Comparison of ENCODE assay signal across 1 cellular context in genomic region chr15:55196458-55197361, GRCh38.
TF ChIP-seq lines count a peak whose summit lies in the region.

Gene RSL24D1 (minus strand): TSS chr15:55196941. CDS start chr15:55196890, 51 bp downstream.

TF ChIP-seq in HepG2, 621 proteins besides CTCF, POLR2A, EP300 and RAD21 (continued from another document and continues in another):
- TF ChIP-seq ZNF280D (CRISPR knock-in tag; IDR thresholded peaks at IDR 0.05) (peak; percentile 69; the same call in 1 of the 2 replicates), SMARCE1 (IDR thresholded peaks at IDR 0.05; ENCODE audit: borderline replicate concordance) (no peak), HOMEZ (CRISPR knock-in tag; IDR thresholded peaks at IDR 0.05; ENCODE audit: low read depth) (peak; percentile 87), STAG1 (CRISPR knock-in tag; IDR thresholded peaks at IDR 0.05) (peak; percentile 13; the same call in 1 of the 2 replicates), ZNF224 (CRISPR knock-in tag; IDR thresholded peaks at IDR 0.05) (peak; percentile 88; the same call in 1 of the 2 replicates), FOXC1 (CRISPR knock-in tag; IDR thresholded peaks at IDR 0.05; ENCODE audit: borderline replicate concordance) (peak; percentile 58), RXRB (CRISPR knock-in tag; IDR thresholded peaks at IDR 0.05; ENCODE audit: borderline replicate concordance) (peak; percentile 30; the same call in 1 of the 2 replicates), E2F1 (CRISPR knock-in tag; IDR thresholded peaks at IDR 0.05) (0 out of 2 replicates have a peak, but pooled peaks have one; percentile 31), SAFB2 (CRISPR knock-in tag; IDR thresholded peaks at IDR 0.05; ENCODE audit: borderline replicate concordance, low read depth) (no peak; the same call in 1 of the 2 replicates), ERF (CRISPR knock-in tag; IDR thresholded peaks at IDR 0.05) (peak; percentile 90), YEATS4 (CRISPR knock-in tag; IDR thresholded peaks at IDR 0.05; ENCODE audit: borderline replicate concordance) (peak; percentile 89; the same call in 1 of the 2 replicates), AFF4 (CRISPR knock-in tag; IDR thresholded peaks at IDR 0.05) (0 out of 2 replicates have a peak, but pooled peaks have one; percentile 30), SMAD1 (CRISPR knock-in tag; IDR thresholded peaks at IDR 0.05; ENCODE audit: borderline replicate concordance, low read depth) (peak; percentile 33; the same call in 1 of the 2 replicates), MEIS1 (CRISPR knock-in tag; IDR thresholded peaks at IDR 0.05; ENCODE audit: borderline replicate concordance) (0 out of 2 replicates have a peak, but pooled peaks have one; percentile 13), ATF2 (CRISPR knock-in tag; IDR thresholded peaks at IDR 0.05) (peak; percentile 87; the same call in 1 of the 2 replicates), ZNF562 (CRISPR knock-in tag; IDR thresholded peaks at IDR 0.05; ENCODE audit: borderline replicate concordance) (no peak), MTA3 (CRISPR knock-in tag; IDR thresholded peaks at IDR 0.05) (no peak), IKZF4 (CRISPR knock-in tag; IDR thresholded peaks at IDR 0.05; ENCODE audit: borderline replicate concordance, low read depth, not compliant biosample characterization) (peak; percentile 74), POGK (CRISPR knock-in tag; conservative IDR thresholded peaks at IDR 0.05) (peak; percentile 61), SAP130 (CRISPR knock-in tag; IDR thresholded peaks at IDR 0.05; ENCODE audit: low read depth) (peak; percentile 90), KDM3A (CRISPR knock-in tag; IDR thresholded peaks at IDR 0.05; ENCODE audit: low read depth) (peak; percentile 63), HOXA3 (CRISPR knock-in tag; IDR thresholded peaks at IDR 0.05) (peak; percentile 88), SRY (CRISPR knock-in tag; IDR thresholded peaks at IDR 0.05) (0 out of 2 replicates have a peak, but pooled peaks have one; percentile 62), DZIP1 (CRISPR knock-in tag; IDR thresholded peaks at IDR 0.05) (peak; percentile 90; the same call in 1 of the 2 replicates), SP2 (CRISPR knock-in tag; IDR thresholded peaks at IDR 0.05) (peak; percentile 52; the same call in 1 of the 2 replicates), KDM4B (CRISPR knock-in tag; IDR thresholded peaks at IDR 0.05) (peak; percentile 33; the same call in 1 of the 2 replicates), CBX2 (IDR thresholded peaks at IDR 0.05; ENCODE audit: low read depth, low read length) (no peak), CBX2 (CRISPR knock-in tag; IDR thresholded peaks at IDR 0.05; ENCODE audit: low read depth) (peak; percentile 67; the same call in 1 of the 2 replicates), HNRNPL (IDR thresholded peaks at IDR 0.05; ENCODE audit: low read depth, low read length) (peak; percentile 69; the same call in 1 of the 2 replicates), SALL1 (CRISPR knock-in tag; IDR thresholded peaks at IDR 0.05) (peak; percentile 89), TEAD3 (CRISPR knock-in tag; optimal IDR thresholded peaks at IDR 0.05; ENCODE audit: borderline replicate concordance) (no peak)
